ENCODE assay signal across 28 cellular contexts in genomic region chr1:221933814-221934213, GRCh38.
"Had no signal": no experiment of that assay in that cellular context is flagged by ENCODE, and none has a peak within 500 bp of the region (broad histone marks: within the 10 kb centered on the region; RNA-seq: fewer than 3 reads in every experiment).

No MANE protein-coding gene starts in this region.

- H3K27ac ChIP-seq: colonic mucosa, coronary artery, dorsolateral prefrontal cortex, epithelial cell of prostate, esophagus muscularis mucosa, esophagus squamous epithelium, foreskin keratinocyte, gastrocnemius medialis, gastroesophageal sphincter, heart left ventricle, heart right ventricle had no signal

- H3K9me3 ChIP-seq: colonic mucosa, esophagus squamous epithelium, gastrocnemius medialis, gastroesophageal sphincter had no signal

- H3K4me1 ChIP-seq: colonic mucosa, esophagus muscularis mucosa, esophagus squamous epithelium, foreskin keratinocyte, gastrocnemius medialis, gastroesophageal sphincter, heart left ventricle, heart right ventricle had no signal

- FAIRE-seq: colon, endometrium, endothelial cell of umbilical vein, frontal cortex had no signal

- DNase-seq: colonic mucosa; cortex of kidney; dermis blood vessel endothelial cell; dorsolateral prefrontal cortex; effector CD4-positive, alpha-beta T cell; effector CD8-positive, alpha-beta T cell; effector memory CD4-positive, alpha-beta T cell; effector memory CD8-positive, alpha-beta T cell; endodermal cell; erythroblast; esophagus squamous epithelium; foreskin fibroblast; foreskin keratinocyte; foreskin melanocyte; gastrocnemius medialis; glutamatergic neuron; head of caudate nucleus; heart left ventricle; heart right ventricle had no signal

- ATAC-seq: effector memory CD8-positive, alpha-beta T cell; esophagus mucosa; foreskin keratinocyte; gastrocnemius medialis; gastroesophageal sphincter; heart left ventricle; heart right ventricle had no signal

- H3K36me3 ChIP-seq: colonic mucosa, esophagus muscularis mucosa, esophagus squamous epithelium, gastrocnemius medialis, gastroesophageal sphincter, heart left ventricle, heart right ventricle had no signal

- H3K4me3 ChIP-seq: colonic mucosa, coronary artery, dorsolateral prefrontal cortex, esophagus muscularis mucosa, esophagus squamous epithelium, gastrocnemius medialis, gastroesophageal sphincter, heart left ventricle, heart right ventricle had no signal
